ENCODE assay signal across 1 cellular context in genomic region chr3:172696357-172696756, GRCh38.
TF ChIP-seq lines count a peak whose summit lies in the region.

No MANE protein-coding gene starts in this region.

TF ChIP-seq in HepG2, 621 proteins besides CTCF, POLR2A, EP300 and RAD21 (continued from another document and continues in another):
- TF ChIP-seq ATF5 (CRISPR knock-in tag; IDR thresholded peaks at IDR 0.05; ENCODE audit: low read depth): no peak
- no peak for TF ChIP-seq E2F2 (CRISPR knock-in tag; IDR thresholded peaks at IDR 0.05; ENCODE audit: borderline replicate concordance)
- TF ChIP-seq PAF1 (CRISPR knock-in tag; IDR thresholded peaks at IDR 0.05): peak; percentile 81; the same call in 1 of the 2 replicates
- no peak for TF ChIP-seq ZNF180 (CRISPR knock-in tag; IDR thresholded peaks at IDR 0.05; ENCODE audit: borderline replicate concordance, low read depth)
- TF ChIP-seq ZBTB1 (CRISPR knock-in tag; IDR thresholded peaks at IDR 0.05; ENCODE audit: borderline replicate concordance): no peak
- no peak for TF ChIP-seq FOSL1 (CRISPR knock-in tag; IDR thresholded peaks at IDR 0.05; ENCODE audit: borderline replicate concordance)
- peak; percentile 97 for TF ChIP-seq GATAD2A (CRISPR knock-in tag; IDR thresholded peaks at IDR 0.05)
- TF ChIP-seq ZNF816 (CRISPR knock-in tag; IDR thresholded peaks at IDR 0.05; ENCODE audit: borderline replicate concordance): no peak; the same call in 1 of the 2 replicates
- peak; percentile 76 for TF ChIP-seq TEAD3 (CRISPR knock-in tag; optimal IDR thresholded peaks at IDR 0.05; ENCODE audit: borderline replicate concordance)
- peak; percentile 62; the same call in 1 of the 2 replicates for TF ChIP-seq MXD4 (CRISPR knock-in tag; IDR thresholded peaks at IDR 0.05)
- TF ChIP-seq, protein P1, sequence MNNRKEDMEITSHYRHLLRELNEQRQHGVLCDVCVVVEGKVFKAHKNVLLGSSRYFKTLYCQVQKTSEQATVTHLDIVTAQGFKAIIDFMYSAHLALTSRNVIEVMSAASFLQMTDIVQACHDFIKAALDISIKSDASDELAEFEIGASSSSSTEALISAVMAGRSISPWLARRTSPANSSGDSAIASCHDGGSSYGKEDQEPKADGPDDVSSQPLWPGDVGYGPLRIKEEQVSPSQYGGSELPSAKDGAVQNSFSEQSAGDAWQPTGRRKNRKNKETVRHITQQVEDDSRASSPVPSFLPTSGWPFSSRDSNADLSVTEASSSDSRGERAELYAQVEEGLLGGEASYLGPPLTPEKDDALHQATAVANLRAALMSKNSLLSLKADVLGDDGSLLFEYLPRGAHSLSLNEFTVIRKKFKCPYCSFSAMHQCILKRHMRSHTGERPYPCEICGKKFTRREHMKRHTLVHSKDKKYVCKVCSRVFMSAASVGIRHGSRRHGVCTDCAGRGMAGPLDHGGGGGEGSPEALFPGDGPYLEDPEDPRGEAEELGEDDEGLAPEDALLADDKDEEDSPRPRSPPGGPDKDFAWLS (CRISPR knock-in tag; IDR thresholded peaks at IDR 0.05; ENCODE audit: borderline replicate concordance): no peak
- TF ChIP-seq NCOA2 (CRISPR knock-in tag; IDR thresholded peaks at IDR 0.05): peak; percentile 98
- no peak for TF ChIP-seq DNMT3B (CRISPR knock-in tag; conservative IDR thresholded peaks at IDR 0.05)
- TF ChIP-seq FOXJ3 (CRISPR knock-in tag; IDR thresholded peaks at IDR 0.05; ENCODE audit: borderline replicate concordance): peak; percentile 96
- no peak for TF ChIP-seq HOXA7 (CRISPR knock-in tag; IDR thresholded peaks at IDR 0.05)
- no peak for TF ChIP-seq ZNF234 (CRISPR knock-in tag; conservative IDR thresholded peaks at IDR 0.05)
- TF ChIP-seq TCF7L2 (IDR thresholded peaks at IDR 0.05; ENCODE audit: low read depth, low read length): no peak
- no peak for TF ChIP-seq FOXC1 (CRISPR knock-in tag; IDR thresholded peaks at IDR 0.05; ENCODE audit: borderline replicate concordance)
- peak; percentile 85 for TF ChIP-seq BCL6 (CRISPR knock-in tag; IDR thresholded peaks at IDR 0.05)
- no peak for TF ChIP-seq ZC3H13 (CRISPR knock-in tag; IDR thresholded peaks at IDR 0.05)
- no peak for TF ChIP-seq CBX1 (IDR thresholded peaks at IDR 0.05; ENCODE audit: low read depth)
- TF ChIP-seq DDIT3 (CRISPR knock-in tag; IDR thresholded peaks at IDR 0.05): peak; percentile 47; the same call in 1 of the 2 replicates
- TF ChIP-seq SMARCE1 (IDR thresholded peaks at IDR 0.05; ENCODE audit: borderline replicate concordance): no peak
- TF ChIP-seq ZNF430 (CRISPR knock-in tag; IDR thresholded peaks at IDR 0.05): 0 out of 2 replicates have a peak, but pooled peaks have one; percentile 44
- no peak for TF ChIP-seq THAP7 (CRISPR knock-in tag; IDR thresholded peaks at IDR 0.05)
- no peak for TF ChIP-seq ZNF530 (CRISPR knock-in tag; IDR thresholded peaks at IDR 0.05; ENCODE audit: low read depth)
- no peak for TF ChIP-seq ZNF674 (CRISPR knock-in tag; IDR thresholded peaks at IDR 0.05; ENCODE audit: low read depth)
- peak; percentile 82 for TF ChIP-seq SMAD3 (CRISPR knock-in tag; IDR thresholded peaks at IDR 0.05)
- no peak for TF ChIP-seq RBAK (CRISPR knock-in tag; IDR thresholded peaks at IDR 0.05)
- TF ChIP-seq ZNF772 (CRISPR knock-in tag; IDR thresholded peaks at IDR 0.05): peak; percentile 53; the same call in 1 of the 2 replicates
- no peak; the same call in 1 of the 2 replicates for TF ChIP-seq ZBTB34 (CRISPR knock-in tag; IDR thresholded peaks at IDR 0.05)
- TF ChIP-seq ZSCAN30 (CRISPR knock-in tag; IDR thresholded peaks at IDR 0.05): no peak
- no peak for TF ChIP-seq ZMAT3 (CRISPR knock-in tag; conservative IDR thresholded peaks at IDR 0.05)
- TF ChIP-seq KLF16 (CRISPR knock-in tag; IDR thresholded peaks at IDR 0.05): peak in 1 of 2 experiments; percentile 86; a peak in 2 of 4 replicates
- no peak for TF ChIP-seq MYC (CRISPR knock-in tag; IDR thresholded peaks at IDR 0.05; ENCODE audit: borderline replicate concordance)
- TF ChIP-seq, protein P2, sequence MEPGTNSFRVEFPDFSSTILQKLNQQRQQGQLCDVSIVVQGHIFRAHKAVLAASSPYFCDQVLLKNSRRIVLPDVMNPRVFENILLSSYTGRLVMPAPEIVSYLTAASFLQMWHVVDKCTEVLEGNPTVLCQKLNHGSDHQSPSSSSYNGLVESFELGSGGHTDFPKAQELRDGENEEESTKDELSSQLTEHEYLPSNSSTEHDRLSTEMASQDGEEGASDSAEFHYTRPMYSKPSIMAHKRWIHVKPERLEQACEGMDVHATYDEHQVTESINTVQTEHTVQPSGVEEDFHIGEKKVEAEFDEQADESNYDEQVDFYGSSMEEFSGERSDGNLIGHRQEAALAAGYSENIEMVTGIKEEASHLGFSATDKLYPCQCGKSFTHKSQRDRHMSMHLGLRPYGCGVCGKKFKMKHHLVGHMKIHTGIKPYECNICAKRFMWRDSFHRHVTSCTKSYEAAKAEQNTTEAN (CRISPR knock-in tag; conservative IDR thresholded peaks at IDR 0.05): peak; percentile 40; the same call in 1 of the 2 replicates
- no peak for TF ChIP-seq ZNF619 (CRISPR knock-in tag; IDR thresholded peaks at IDR 0.05)
- TF ChIP-seq, protein P3, sequence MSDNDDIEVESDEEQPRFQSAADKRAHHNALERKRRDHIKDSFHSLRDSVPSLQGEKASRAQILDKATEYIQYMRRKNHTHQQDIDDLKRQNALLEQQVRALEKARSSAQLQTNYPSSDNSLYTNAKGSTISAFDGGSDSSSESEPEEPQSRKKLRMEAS (IDR thresholded peaks at IDR 0.05): no peak
- TF ChIP-seq SP4 (CRISPR knock-in tag; IDR thresholded peaks at IDR 0.05): no peak
- no peak for TF ChIP-seq ZNF562 (CRISPR knock-in tag; IDR thresholded peaks at IDR 0.05; ENCODE audit: borderline replicate concordance)
- TF ChIP-seq BCLAF1 (IDR thresholded peaks at IDR 0.05): no peak
- peak; percentile 61; the same call in 1 of the 2 replicates for TF ChIP-seq TFE3 (CRISPR knock-in tag; IDR thresholded peaks at IDR 0.05)
- TF ChIP-seq ZNF367 (CRISPR knock-in tag; IDR thresholded peaks at IDR 0.05; ENCODE audit: borderline replicate concordance): no peak
- no peak for TF ChIP-seq ZNF724P (CRISPR knock-in tag; IDR thresholded peaks at IDR 0.05; ENCODE audit: borderline replicate concordance)
- peak; percentile 77; the same call in 1 of the 2 replicates for TF ChIP-seq ZMYM3 (CRISPR knock-in tag; IDR thresholded peaks at IDR 0.05)
- no peak for TF ChIP-seq AKNA (CRISPR knock-in tag; IDR thresholded peaks at IDR 0.05; ENCODE audit: borderline replicate concordance)
- TF ChIP-seq ZNF775 (CRISPR knock-in tag; IDR thresholded peaks at IDR 0.05; ENCODE audit: borderline replicate concordance): no peak
- peak; percentile 88; the same call in 1 of the 2 replicates for TF ChIP-seq KDM1A (CRISPR knock-in tag; IDR thresholded peaks at IDR 0.05)
- TF ChIP-seq CBFB (CRISPR knock-in tag; IDR thresholded peaks at IDR 0.05): peak; percentile 37; the same call in 1 of the 2 replicates
- no peak for TF ChIP-seq ZNF317 (CRISPR knock-in tag; IDR thresholded peaks at IDR 0.05)
